Comparison of ENCODE assay signal across 31 cellular contexts in genomic region chr2:241189856-241190201, GRCh38. TPM values are rescaled to one million over a fixed set of nuclear protein-coding genes. Genes with fewer than 3 reads are reported as not detected.
"Had no signal": no experiment of that assay in that cellular context is flagged by ENCODE, and none has a peak within 500 bp of the region (broad histone marks: within the 10 kb centered on the region; RNA-seq: fewer than 3 reads in every experiment).

No MANE protein-coding gene starts in this region.

- H3K27ac ChIP-seq: ascending aorta, cardiac muscle cell, coronary artery, dorsolateral prefrontal cortex, heart left ventricle, left ventricle myocardium inferior, parathyroid adenoma, right atrium auricular region, tibial nerve had no signal

- H3K36me3 ChIP-seq: ascending aorta, cardiac muscle cell, heart left ventricle, left ventricle myocardium inferior, right atrium auricular region had no signal

- H3K4me3 ChIP-seq: ascending aorta, cardiac muscle cell, coronary artery, dorsolateral prefrontal cortex, heart left ventricle, left ventricle myocardium inferior, right atrium auricular region, smooth muscle cell, tibial nerve had no signal

- H3K4me2 ChIP-seq: smooth muscle cell had no signal

- FAIRE-seq: urothelium cell line had no signal

- H3K27me3 ChIP-seq: ascending aorta, cardiac muscle cell, dorsolateral prefrontal cortex, heart left ventricle, right atrium auricular region, tibial nerve had no signal

- ATAC-seq: T-helper 17 cell, WTC11 had no signal

- DNase-seq: activated CD4-positive, alpha-beta memory T cell treated with anti-CD3 and anti-CD28 coated beads, Interleukin-2, amount 10 ng/mL, durations not matched to agents 7 days and 5 days; activated CD4-positive, alpha-beta T cell treated with anti-CD3 and anti-CD28 coated beads for 1 hour; activated CD4-positive, alpha-beta T cell treated with anti-CD3 and anti-CD28 coated beads, Interleukin-2, amount 10 ng/mL, durations not matched to agents 7 days and 5 days; activated CD8-positive, alpha-beta memory T cell treated with anti-CD3 and anti-CD28 coated beads, Interleukin-2, amount 50 U/mL, for 48 hours; activated gamma-delta T cell; activated naive CD4-positive, alpha-beta T cell treated with anti-CD3 and anti-CD28 coated beads, Interleukin-2, amount 10 ng/mL, durations not matched to agents 7 days and 5 days; activated naive CD8-positive, alpha-beta T cell treated with anti-CD3 and anti-CD28 coated beads, Interleukin-2, amount 10 ng/mL, durations not matched to agents 7 days and 5 days; activated T-cell treated with anti-CD3 and anti-CD28 coated beads, Interleukin-2, amount 50 U/mL, for 24 hours; cerebellar nuclear complex; dorsolateral prefrontal cortex; effector memory CD4-positive, alpha-beta T cell; foreskin fibroblast; left ventricle myocardium inferior; mammary epithelial cell; naive B cell; occipital lobe; stimulated activated CD4-positive, alpha-beta T cell treated with anti-CD3 and anti-CD28 coated beads, Interleukin-1b, Interleukin-23, amount 100 ng/mL, for 48 hours; stimulated activated CD4-positive, alpha-beta T cell treated with anti-CD3 and anti-CD28 coated beads, Interleukin-4, amount 100 ng/mL, for 4 hours; stimulated activated CD8-positive, alpha-beta memory T cell treated with anti-CD3 and anti-CD28 coated beads, Interleukin-4, amount 100 ng/mL, for 48 hours; stimulated activated naive B cell treated with anti-CD40 and anti-IgM and Interleukin-4, amounts not matched to agents 10 μg/mL and 1 μg/mL and 100 μg/mL, for 72 hours; T-helper 17 cell had no signal

- H3K4me1 ChIP-seq: ascending aorta, heart left ventricle, left ventricle myocardium inferior, parathyroid adenoma, right atrium auricular region, tibial nerve had no signal

- H3K9me3 ChIP-seq: ascending aorta, heart left ventricle, left ventricle myocardium inferior, right atrium auricular region, tibial nerve had no signal

- H2AFZ ChIP-seq: parathyroid adenoma had no signal

- H3K9ac ChIP-seq: parathyroid adenoma had no signal

- H3K79me2 ChIP-seq: parathyroid adenoma had no signal

RNA-seq across cellular contexts. Expression of gene PASK, which starts 40.6 kb away (rescaled TPM):
- total RNA-seq: ascending aorta had no signal
